Comparison of ENCODE assay signal across 14 cellular contexts in genomic region chr16:87235810-87236515, GRCh38.
A peak's percentile ranks its signal among the peaks of the same experiment; 100 is the strongest.
DNase-seq lines count a peak whose midpoint lies in the region; ATAC-seq and TF ChIP-seq lines count a peak whose summit lies in the region.
"Had no signal": no experiment of that assay in that cellular context is flagged by ENCODE, and none has a peak within 500 bp of the region (broad histone marks: within the 10 kb centered on the region; RNA-seq: fewer than 3 reads in every experiment).

No MANE protein-coding gene starts in this region.

- no peak overlapping the region for H3T11ph ChIP-seq in H9 (ENCODE audit: low read length)

- peaks cover 3% of the 10 kb centered on the region for H3K9me3 ChIP-seq in H9 (ENCODE audit: control insufficient read depth, low read depth, low read length)
- H3K9me3 ChIP-seq: thyroid gland had no signal

- H3K36me3 ChIP-seq in mesendoderm (ENCODE audit: control insufficient read depth, insufficient read depth, low read length): no peaks in the 10 kb centered on the region
- H3K36me3 ChIP-seq: gastrocnemius medialis, thyroid gland had no signal

- no peak overlapping the region for H2BK15ac ChIP-seq in H9 (ENCODE audit: low read depth, low read length)
- no peak overlapping the region for H2BK15ac ChIP-seq in mesendoderm (replicated peaks; ENCODE audit: low read depth)

- H3K79me1 ChIP-seq in H9 (ENCODE audit: insufficient read depth, low read depth, low read length, poor library complexity, severe bottlenecking): no peaks in the 10 kb centered on the region
- no peaks in the 10 kb centered on the region for H3K79me1 ChIP-seq in mesendoderm (ENCODE audit: low read length)

- no peak overlapping the region for H4K5ac ChIP-seq in H9 (ENCODE audit: insufficient read length, low read depth, low read length)
- no peak overlapping the region for H4K5ac ChIP-seq in mesendoderm (ENCODE audit: low read length)

- no peak overlapping the region for H4K8ac ChIP-seq in H9 (replicated peaks; ENCODE audit: insufficient read length, low read depth, low read length)
- no peak overlapping the region for H4K8ac ChIP-seq in mesendoderm (ENCODE audit: low read depth, low read length)

- no peak overlapping the region for H3K27ac ChIP-seq in H9 (ENCODE audit: insufficient read length, low read depth, low read length)
- no peak overlapping the region for H3K27ac ChIP-seq in mesendoderm (ENCODE audit: low read depth, low read length)
- H3K27ac ChIP-seq: gastrocnemius medialis, RWPE1, thyroid gland, VCaP had no signal

- no peak overlapping the region for H4K91ac ChIP-seq in H9 (ENCODE audit: insufficient read length, low read depth, low read length)

- H3K18ac ChIP-seq in H9 (ENCODE audit: insufficient read length, low read depth, low read length) (no peak overlapping the region), mesendoderm (ENCODE audit: low read length) (no peak overlapping the region)

- no peak overlapping the region for H3K4me3 ChIP-seq in mesendoderm (ENCODE audit: low read length)
- H3K4me3 ChIP-seq: gastrocnemius medialis, thyroid gland had no signal

- no peak overlapping the region for H2BK5ac ChIP-seq in H9 (ENCODE audit: insufficient read length, low read length)
- no peak overlapping the region for H2BK5ac ChIP-seq in mesendoderm (ENCODE audit: low read length)

- H3K27ac Mint-ChIP-seq in H9: peak overlapping the region in 1 of 3 experiments; percentile 24; a peak in 1 of 7 replicates
- H3K27ac Mint-ChIP-seq in T-helper 2 cell treated with Interferon-gamma antibody and Interleukin-4, amounts not matched to agents 5 μg/mL and 100 μg/mL, for 36 hours: peak overlapping the region; percentile 81

- H3K27me3 ChIP-seq in H9 (ENCODE audit: insufficient read depth, low read length) (no peaks in the 10 kb centered on the region), mesendoderm (ENCODE audit: insufficient read depth, low read length, poor library complexity) (no peaks in the 10 kb centered on the region)
- H3K27me3 ChIP-seq: gastrocnemius medialis, thyroid gland had no signal

- no peak overlapping the region for H2BK12ac ChIP-seq in H9 (ENCODE audit: insufficient read length, low read depth, low read length)

- no peak overlapping the region for H3K23ac ChIP-seq in H9 (ENCODE audit: insufficient read length, low read depth, low read length)
- no peak overlapping the region for H3K23ac ChIP-seq in mesendoderm (ENCODE audit: low read length)

- H2BK20ac ChIP-seq in H9 (ENCODE audit: low read depth, low read length, poor library complexity, severe bottlenecking): no peak overlapping the region

- no peak overlapping the region for H3K14ac ChIP-seq in H9 (ENCODE audit: insufficient read depth, low read length)

- H3K23me2 ChIP-seq in H9 (ENCODE audit: insufficient read length, low read depth, low read length, poor library complexity, severe bottlenecking): no peaks in the 10 kb centered on the region

- H3K4me3 Mint-ChIP-seq in H9: no peak overlapping the region
- H3K4me3 Mint-ChIP-seq in T-helper 2 cell treated with Interferon-gamma antibody and Interleukin-4, amounts not matched to agents 5 μg/mL and 100 μg/mL, for 36 hours: peak overlapping the region; percentile 76

- WGBS in H9 (ENCODE audit: extremely low coverage, insufficient read length, low lambda C conversion rate): no CpG with 5 or more reads among the region's 15 CpGs
- WGBS in mesendoderm (ENCODE audit: extremely low coverage, insufficient coverage, low lambda C conversion rate): no CpG with 5 or more reads among the region's 15 CpGs

- no peaks in the 10 kb centered on the region for H4K20me1 ChIP-seq in H9 (ENCODE audit: control insufficient read depth, insufficient read depth, insufficient read length)

- TF ChIP-seq CTCF in H9 (conservative IDR thresholded peaks at IDR 0.05): peak; percentile 55

- DNase-seq in CMK (ENCODE audit: low read depth) (peak; percentile 39), H9 (peak; percentile 52), mesendoderm (peak; percentile 11), middle frontal gyrus (ENCODE audit: extremely low spot score, low spot score) (no peak), hypothalamus (lab: John Stamatoyannopoulos, UW) (no peak), NCI-H748 (lab: John Stamatoyannopoulos, UW; ENCODE audit: unreplicated experiment) (no peak)
- no peak for DNase-seq in T-helper 2 cell treated with Interferon-gamma antibody and Interleukin-4, amounts not matched to agents 5 μg/mL and 100 μg/mL, for 36 hours (ENCODE audit: low spot score)
- DNase-seq: activated naive CD4-positive, alpha-beta T cell; gastrocnemius medialis; NCI-H2107; thyroid gland had no signal

- H2AFZ ChIP-seq in H9 (ENCODE audit: low read length): no peak overlapping the region

- H3K4me1 Mint-ChIP-seq in H9: peaks cover 12 to 23% of the 10 kb centered on the region in 2 experiments
- H3K4me1 Mint-ChIP-seq in T-helper 2 cell treated with Interferon-gamma antibody and Interleukin-4, amounts not matched to agents 5 μg/mL and 100 μg/mL, for 36 hours (ENCODE audit: low read depth): peaks cover 36% of the 10 kb centered on the region

- no peak overlapping the region for H3K4ac ChIP-seq in H9 (ENCODE audit: low read depth, low read length)
- H3K4ac ChIP-seq in mesendoderm (ENCODE audit: low read depth, low read length): no peak overlapping the region

- H2BK120ac ChIP-seq in H9 (ENCODE audit: low read depth, low read length, poor library complexity, severe bottlenecking): no peak overlapping the region
- H2BK120ac ChIP-seq in mesendoderm (ENCODE audit: low read depth, low read length): no peak overlapping the region

- ATAC-seq in HG02678 (IDR thresholded peaks at IDR 0.05; ENCODE audit: unreplicated experiment): no peak
- ATAC-seq: gastrocnemius medialis had no signal

- H3K9me3 Mint-ChIP-seq in H9: peaks cover 2 to 3% of the 10 kb centered on the region in 2 experiments; a peak in 3 of 5 replicates
- H3K9me3 Mint-ChIP-seq in T-helper 2 cell treated with Interferon-gamma antibody and Interleukin-4, amounts not matched to agents 5 μg/mL and 100 μg/mL, for 36 hours: no peaks in the 10 kb centered on the region

- H3K4me2 ChIP-seq in H9 (ENCODE audit: insufficient read depth, insufficient read length, low read length) (no peak overlapping the region), mesendoderm (ENCODE audit: low read length) (no peak overlapping the region)

- H3K4me1 ChIP-seq in H9 (ENCODE audit: insufficient read depth, low read length) (no peaks in the 10 kb centered on the region), mesendoderm (ENCODE audit: control insufficient read depth, low read depth, low read length) (no peaks in the 10 kb centered on the region)
- H3K4me1 ChIP-seq: gastrocnemius medialis, thyroid gland had no signal

- H3K79me2 ChIP-seq in H9 (ENCODE audit: insufficient read depth, low read length) (no peaks in the 10 kb centered on the region), mesendoderm (ENCODE audit: control insufficient read depth, insufficient read depth, low read length) (no peaks in the 10 kb centered on the region)

- H3K56ac ChIP-seq in H9 (ENCODE audit: insufficient read length, low read depth, low read length): no peak overlapping the region
- no peak overlapping the region for H3K56ac ChIP-seq in mesendoderm (ENCODE audit: low read length)

- H2AK5ac ChIP-seq in H9 (ENCODE audit: insufficient read length, low read length) (no peak overlapping the region), mesendoderm (ENCODE audit: low read length) (no peak overlapping the region)

- no peaks in the 10 kb centered on the region for H3K36me3 Mint-ChIP-seq in H9 (ENCODE audit: insufficient read depth in 1 of 3, low read depth in 3 of 3)
- peaks cover 2% of the 10 kb centered on the region for H3K36me3 Mint-ChIP-seq in T-helper 2 cell treated with Interferon-gamma antibody and Interleukin-4, amounts not matched to agents 5 μg/mL and 100 μg/mL, for 36 hours (ENCODE audit: low read depth)

- H3K9ac ChIP-seq in H9 (ENCODE audit: extremely low read depth, insufficient read length, low read length) (no peak overlapping the region), mesendoderm (ENCODE audit: low read length) (no peak overlapping the region)

- H3K27me3 Mint-ChIP-seq in H9 (ENCODE audit: low read depth): peaks cover 2% of the 10 kb centered on the region; the same call in 1 of the 2 replicates
- H3K27me3 Mint-ChIP-seq in T-helper 2 cell treated with Interferon-gamma antibody and Interleukin-4, amounts not matched to agents 5 μg/mL and 100 μg/mL, for 36 hours (ENCODE audit: low read depth): no peaks in the 10 kb centered on the region

Comparison
In these comparisons a context has a peak if more than half of its experiments do, and no peak if none do; other contexts are left out.
1. DNase-seq: peak in CMK (single experiment), H9 (single experiment) and mesendoderm (single experiment); none in T-helper 2 cell treated with Interferon-gamma antibody and Interleukin-4, amounts not matched to agents 5 μg/mL and 100 μg/mL, for 36 hours (single experiment), middle frontal gyrus (single experiment), hypothalamus (0 of 51) and NCI-H748 (single experiment).